Comparison of ENCODE assay signal across 12 cellular contexts in the genomic region with DNA sequence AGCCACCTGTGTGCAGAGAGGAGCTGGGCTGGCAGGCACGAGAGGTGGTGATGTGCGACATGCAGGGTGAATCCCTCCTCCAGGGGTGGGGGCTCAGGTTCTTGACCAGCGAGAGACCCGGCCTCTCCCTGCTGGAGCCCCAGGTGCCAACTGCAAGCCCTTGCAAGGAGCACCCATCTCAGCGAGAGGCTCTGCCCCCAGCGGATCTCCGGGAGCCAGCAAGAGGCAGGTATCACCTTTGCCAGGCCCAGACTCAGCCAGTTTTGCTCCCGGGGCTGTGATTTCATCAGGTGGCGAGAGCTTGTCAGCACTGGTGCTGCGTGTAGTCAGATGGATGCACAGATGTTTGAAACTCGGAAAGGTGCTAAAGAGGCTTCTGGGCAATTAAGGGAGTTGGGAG.
"Had no signal": no experiment of that assay in that cellular context is flagged by ENCODE, and none has a peak within 500 bp of the region (broad histone marks: within the 10 kb centered on the region; RNA-seq: fewer than 3 reads in every experiment).

No MANE protein-coding gene starts in this region.

- H3K36me3 Mint-ChIP-seq: activated naive CD4-positive, alpha-beta T cell treated with anti-CD3 and anti-CD28 coated beads, Interleukin-2, amount 10 ng/mL, durations not matched to agents 7 days and 5 days; immature natural killer cell had no signal

- H3K9me3 Mint-ChIP-seq: activated naive CD4-positive, alpha-beta T cell treated with anti-CD3 and anti-CD28 coated beads, Interleukin-2, amount 10 ng/mL, durations not matched to agents 7 days and 5 days; immature natural killer cell; neural crest cell had no signal

- H3K4me3 Mint-ChIP-seq: activated naive CD4-positive, alpha-beta T cell treated with anti-CD3 and anti-CD28 coated beads, Interleukin-2, amount 10 ng/mL, durations not matched to agents 7 days and 5 days; immature natural killer cell; neural crest cell had no signal

- H3K27me3 ChIP-seq: cardiac muscle cell had no signal

- FAIRE-seq: astrocyte had no signal

- H3K36me3 ChIP-seq: cardiac muscle cell, esophagus muscularis mucosa, thoracic aorta had no signal

- H3K27ac Mint-ChIP-seq: activated naive CD4-positive, alpha-beta T cell treated with anti-CD3 and anti-CD28 coated beads, Interleukin-2, amount 10 ng/mL, durations not matched to agents 7 days and 5 days; immature natural killer cell had no signal

- H3K4me1 ChIP-seq: esophagus muscularis mucosa had no signal

- H3K27ac ChIP-seq: cardiac muscle cell, esophagus muscularis mucosa, thoracic aorta had no signal

- H3K9me3 ChIP-seq: esophagus muscularis mucosa, thoracic aorta had no signal

- H3K4me1 Mint-ChIP-seq: activated naive CD4-positive, alpha-beta T cell treated with anti-CD3 and anti-CD28 coated beads, Interleukin-2, amount 10 ng/mL, durations not matched to agents 7 days and 5 days; immature natural killer cell had no signal

- ATAC-seq: left colon had no signal

- H3K4me3 ChIP-seq: cardiac muscle cell, esophagus muscularis mucosa, lung, thoracic aorta had no signal

- DNase-seq: activated CD4-positive, CD25-positive, alpha-beta regulatory T cell treated with anti-CD3 and anti-CD28 coated beads, Interleukin-2, amount 50 U/mL, for 72 hours; activated naive CD4-positive, alpha-beta T cell treated with anti-CD3 and anti-CD28 coated beads, Interleukin-2, amount 10 ng/mL, durations not matched to agents 7 days and 5 days; immature natural killer cell; left colon; midbrain; stimulated activated CD4-positive, alpha-beta T cell treated with anti-CD3 and anti-CD28 coated beads, Interleukin-2, amount 100 ng/mL, for 24 hours had no signal
